In genomic region chr18:24447961-24448360, GRCh38 we compare ENCODE assay signal across 36 cellular contexts. TPM values are rescaled to one million over a fixed set of nuclear protein-coding genes. Genes with fewer than 3 reads are reported as not detected.
"Had no signal": no experiment of that assay in that cellular context is flagged by ENCODE, and none has a peak within 500 bp of the region (broad histone marks: within the 10 kb centered on the region; RNA-seq: fewer than 3 reads in every experiment).

No MANE protein-coding gene starts in this region.

- H3K4me1 Mint-ChIP-seq: brain, T-cell, WTC11 had no signal

- H3K27me3 Mint-ChIP-seq: activated CD4-positive, alpha-beta memory T cell treated with anti-CD3 and anti-CD28 coated beads, Interleukin-2, amount 10 ng/mL, durations not matched to agents 7 days and 5 days; activated CD4-positive, alpha-beta T cell treated with anti-CD3 and anti-CD28 coated beads for 36 hours; activated CD8-positive, alpha-beta memory T cell treated with anti-CD3 and anti-CD28 coated beads, Interleukin-2, amount 10 ng/mL, durations not matched to agents 7 days and 5 days; activated naive CD4-positive, alpha-beta T cell treated with anti-CD3 and anti-CD28 coated beads, Interleukin-2, amount 10 ng/mL, durations not matched to agents 7 days and 5 days; activated naive CD4-positive, alpha-beta T cell treated with anti-CD3 and anti-CD28 coated beads, Interleukin-2, amount 50 U/mL, for 24 hours; activated naive CD8-positive, alpha-beta T cell; activated naive CD8-positive, alpha-beta T cell treated with anti-CD3 and anti-CD28 coated beads, Interleukin-2, amount 10 ng/mL, durations not matched to agents 7 days and 5 days; activated naive CD8-positive, alpha-beta T cell treated with anti-CD3 and anti-CD28 coated beads, Interleukin-2, amount 50 U/mL, for 24 hours; activated T-cell treated with anti-CD3 and anti-CD28 coated beads, Interleukin-2, amount 50 U/mL, for 24 hours; brain; central memory CD8-positive, alpha-beta T cell; T-cell had no signal

- DNase-seq: activated CD4-positive, alpha-beta memory T cell treated with anti-CD3 and anti-CD28 coated beads, Interleukin-2, amount 10 ng/mL, durations not matched to agents 7 days and 5 days; activated CD4-positive, alpha-beta T cell treated with anti-CD3 and anti-CD28 coated beads for 1 hour; activated CD4-positive, alpha-beta T cell treated with anti-CD3 and anti-CD28 coated beads for 36 hours; activated CD4-positive, alpha-beta T cell treated with anti-CD3 and anti-CD28 coated beads for 48 hours; activated CD4-positive, alpha-beta T cell treated with anti-CD3 and anti-CD28 coated beads, Interleukin-2, amount 50 U/mL, for 48 hours; activated CD4-positive, CD25-positive, alpha-beta regulatory T cell; activated CD8-positive, alpha-beta memory T cell treated with anti-CD3 and anti-CD28 coated beads for 24 hours; activated CD8-positive, alpha-beta memory T cell treated with anti-CD3 and anti-CD28 coated beads, Interleukin-2, amount 10 ng/mL, durations not matched to agents 7 days and 5 days; activated CD8-positive, alpha-beta memory T cell treated with anti-CD3 and anti-CD28 coated beads, Interleukin-2, amount 50 U/mL, for 48 hours; activated CD8-positive, alpha-beta T cell treated with anti-CD3 and anti-CD28 coated beads, Interleukin-2, amount 10 ng/mL, durations not matched to agents 7 days and 5 days; activated effector memory CD4-positive, alpha-beta T cell treated with Interleukin-2 at 50 U/mL for 16 hours; activated gamma-delta T cell; activated naive CD4-positive, alpha-beta T cell treated with anti-CD3 and anti-CD28 coated beads, Interleukin-2, amount 10 ng/mL, durations not matched to agents 7 days and 5 days; activated naive CD4-positive, alpha-beta T cell treated with Interleukin-2 at 50 U/mL for 16 hours; activated naive CD8-positive, alpha-beta T cell treated with anti-CD3 and anti-CD28 coated beads, Interleukin-2, amount 10 ng/mL, durations not matched to agents 7 days and 5 days; activated naive CD8-positive, alpha-beta T cell treated with anti-CD3 and anti-CD28 coated beads, Interleukin-2, amount 50 U/mL, for 24 hours; activated T-cell treated with anti-CD3 and anti-CD28 coated beads, Interleukin-2, amount 50 U/mL, for 24 hours; activated T-cell treated with anti-CD3 and anti-CD28 coated beads, Interleukin-2, amount 50 U/mL, for 48 hours; amygdala; anterior cingulate cortex; cerebellar nuclear complex; T-cell; T-helper 2 cell; T-helper 9 cell; WERI-Rb-1 had no signal

- H3K27ac ChIP-seq: ascending aorta, cardiac muscle cell, WERI-Rb-1 had no signal

- H3K4me1 ChIP-seq: ascending aorta had no signal

- H3K27ac Mint-ChIP-seq: activated CD4-positive, alpha-beta memory T cell treated with anti-CD3 and anti-CD28 coated beads, Interleukin-2, amount 10 ng/mL, durations not matched to agents 7 days and 5 days; activated CD4-positive, alpha-beta T cell treated with anti-CD3 and anti-CD28 coated beads for 36 hours; activated CD8-positive, alpha-beta memory T cell treated with anti-CD3 and anti-CD28 coated beads, Interleukin-2, amount 10 ng/mL, durations not matched to agents 7 days and 5 days; activated CD8-positive, alpha-beta T cell treated with anti-CD3 and anti-CD28 coated beads, Interleukin-2, amount 10 ng/mL, durations not matched to agents 7 days and 5 days; activated naive CD4-positive, alpha-beta T cell treated with anti-CD3 and anti-CD28 coated beads, Interleukin-2, amount 10 ng/mL, durations not matched to agents 7 days and 5 days; activated naive CD4-positive, alpha-beta T cell treated with anti-CD3 and anti-CD28 coated beads, Interleukin-2, amount 50 U/mL, for 24 hours; activated naive CD8-positive, alpha-beta T cell; activated naive CD8-positive, alpha-beta T cell treated with anti-CD3 and anti-CD28 coated beads, Interleukin-2, amount 10 ng/mL, durations not matched to agents 7 days and 5 days; activated naive CD8-positive, alpha-beta T cell treated with anti-CD3 and anti-CD28 coated beads, Interleukin-2, amount 50 U/mL, for 24 hours; activated T-cell treated with anti-CD3 and anti-CD28 coated beads, Interleukin-2, amount 50 U/mL, for 24 hours; activated T-helper 2 cell treated with anti-CD3 and anti-CD28 coated beads, Interferon-gamma antibody, Interleukin-2, Interleukin-4, amounts not matched to agents 10 μg/mL and 5 μg/mL and 100 μg/mL, durations not matched to agents 14 hours and 24 hours and 36 hours; T-cell; T-helper 2 cell treated with Interferon-gamma antibody and Interleukin-4, amounts not matched to agents 5 μg/mL and 100 μg/mL, for 36 hours; WTC11 had no signal

- H3K27me3 ChIP-seq: ascending aorta, cardiac muscle cell had no signal

- H3K4me3 ChIP-seq: ascending aorta, cardiac muscle cell had no signal

- H3K9me3 ChIP-seq: ascending aorta had no signal

- ATAC-seq: activated CD4-positive, alpha-beta T cell treated with anti-CD3 and anti-CD28 coated beads for 36 hours; activated CD4-positive, CD25-positive, alpha-beta regulatory T cell treated with anti-CD3 and anti-CD28 coated beads, Interleukin-2, amount 50 U/mL, for 24 hours; activated CD8-positive, alpha-beta memory T cell treated with anti-CD3 and anti-CD28 coated beads, Interleukin-2, amount 10 ng/mL, durations not matched to agents 7 days and 5 days; activated CD8-positive, alpha-beta T cell treated with anti-CD3 and anti-CD28 coated beads, Interleukin-2, amount 10 ng/mL, durations not matched to agents 7 days and 5 days; activated naive CD8-positive, alpha-beta T cell treated with anti-CD3 and anti-CD28 coated beads, Interleukin-2, amount 50 U/mL, for 24 hours; T-cell; WTC11 had no signal

- H3K4me3 Mint-ChIP-seq: activated CD4-positive, alpha-beta memory T cell treated with anti-CD3 and anti-CD28 coated beads, Interleukin-2, amount 10 ng/mL, durations not matched to agents 7 days and 5 days; activated CD4-positive, alpha-beta T cell treated with anti-CD3 and anti-CD28 coated beads for 36 hours; activated CD8-positive, alpha-beta memory T cell treated with anti-CD3 and anti-CD28 coated beads, Interleukin-2, amount 10 ng/mL, durations not matched to agents 7 days and 5 days; activated CD8-positive, alpha-beta T cell treated with anti-CD3 and anti-CD28 coated beads, Interleukin-2, amount 10 ng/mL, durations not matched to agents 7 days and 5 days; activated naive CD4-positive, alpha-beta T cell treated with anti-CD3 and anti-CD28 coated beads, Interleukin-2, amount 10 ng/mL, durations not matched to agents 7 days and 5 days; activated naive CD4-positive, alpha-beta T cell treated with anti-CD3 and anti-CD28 coated beads, Interleukin-2, amount 50 U/mL, for 24 hours; activated naive CD8-positive, alpha-beta T cell; activated naive CD8-positive, alpha-beta T cell treated with anti-CD3 and anti-CD28 coated beads, Interleukin-2, amount 10 ng/mL, durations not matched to agents 7 days and 5 days; activated naive CD8-positive, alpha-beta T cell treated with anti-CD3 and anti-CD28 coated beads, Interleukin-2, amount 50 U/mL, for 24 hours; activated T-cell treated with anti-CD3 and anti-CD28 coated beads, Interleukin-2, amount 50 U/mL, for 24 hours; brain; central memory CD8-positive, alpha-beta T cell; T-cell; T-helper 2 cell treated with Interferon-gamma antibody and Interleukin-4, amounts not matched to agents 5 μg/mL and 100 μg/mL, for 36 hours; WTC11 had no signal

RNA-seq across cellular contexts. Expression of gene HRH4, which starts 12.5 kb away (rescaled TPM):
- total RNA-seq: activated CD8-positive, alpha-beta memory T cell treated with anti-CD3 and anti-CD28 coated beads, Interleukin-2, amount 10 ng/mL, durations not matched to agents 7 days and 5 days; activated CD8-positive, alpha-beta T cell treated with anti-CD3 and anti-CD28 coated beads, Interleukin-2, amount 10 ng/mL, durations not matched to agents 7 days and 5 days; ascending aorta; chondrocyte; WTC11 had no signal
